Comparison of ENCODE assay signal across 16 cellular contexts in genomic region chr12:121483950-121484349, GRCh38.
"Had no signal": no experiment of that assay in that cellular context is flagged by ENCODE, and none has a peak within 500 bp of the region (broad histone marks: within the 10 kb centered on the region; RNA-seq: fewer than 3 reads in every experiment).

No MANE protein-coding gene starts in this region.

- H3K27me3 Mint-ChIP-seq: dendritic cell treated with granulocyte-macrophage colony-stimulating factor and Interleukin-4, amounts not matched to agents 40 ng/mL and 50 ng/mL, for 4 days; natural killer cell treated with Interleukin-12 subunit alpha and Interleukin-12 subunit beta and Interleukin-15 and Interleukin-18, amount 100 ng/mL, for 72 hours; type B pancreatic cell had no signal

- H3K27ac Mint-ChIP-seq: activated T-helper 1 cell treated with anti-CD3 and anti-CD28 coated beads, Interleukin-12 subunit alpha, Interleukin-12 subunit beta, Interleukin-2, Interleukin-4 antibody, amounts not matched to agents 30 ng/mL and 10 ng/mL and 1 ng/mL, durations not matched to agents 14 hours and 24 hours and 36 hours; dendritic cell treated with granulocyte-macrophage colony-stimulating factor and Interleukin-4, amounts not matched to agents 40 ng/mL and 50 ng/mL, for 4 days; type B pancreatic cell had no signal

- DNase-seq: activated CD4-positive, alpha-beta T cell treated with anti-CD3 and anti-CD28 coated beads, Interleukin-2, amount 50 U/mL, for 1 hour; activated naive CD4-positive, alpha-beta T cell; aorta; effector memory CD4-positive, alpha-beta T cell; heart left ventricle; left ventricle myocardium inferior; mesenchymal stem cell; right cardiac atrium; stimulated activated CD4-positive, alpha-beta T cell treated with anti-CD3 and anti-CD28 coated beads, Interleukin-15, amount 100 ng/mL, for 24 hours; stimulated activated CD4-positive, alpha-beta T cell treated with anti-CD3 and anti-CD28 coated beads, Interleukin-4, amount 100 ng/mL, for 24 hours; stimulated activated naive CD8-positive, alpha-beta T cell treated with anti-CD3 and anti-CD28 coated beads, Interleukin-15, Interleukin-2, amounts not matched to agents 100 U/mL and 50 U/mL, for 24 hours; SW 1271 had no signal

- H3K9me3 Mint-ChIP-seq: activated T-helper 1 cell treated with anti-CD3 and anti-CD28 coated beads, Interleukin-12 subunit alpha, Interleukin-12 subunit beta, Interleukin-2, Interleukin-4 antibody, amounts not matched to agents 30 ng/mL and 10 ng/mL and 1 ng/mL, durations not matched to agents 14 hours and 24 hours and 36 hours; dendritic cell treated with granulocyte-macrophage colony-stimulating factor and Interleukin-4, amounts not matched to agents 40 ng/mL and 50 ng/mL, for 4 days; natural killer cell treated with Interleukin-12 subunit alpha and Interleukin-12 subunit beta and Interleukin-15 and Interleukin-18, amount 100 ng/mL, for 72 hours; type B pancreatic cell had no signal

- ATAC-seq: natural killer cell treated with Interleukin-12 subunit alpha and Interleukin-12 subunit beta and Interleukin-15 and Interleukin-18, amount 100 ng/mL, for 72 hours; right cardiac atrium; stimulated activated naive CD8-positive, alpha-beta T cell treated with anti-CD3 and anti-CD28 coated beads, Interleukin-15, Interleukin-2, amounts not matched to agents 100 U/mL and 50 U/mL, for 24 hours had no signal

- H3K36me3 Mint-ChIP-seq: natural killer cell treated with Interleukin-12 subunit alpha and Interleukin-12 subunit beta and Interleukin-15 and Interleukin-18, amount 100 ng/mL, for 72 hours had no signal

- H3K4me3 Mint-ChIP-seq: activated T-helper 1 cell treated with anti-CD3 and anti-CD28 coated beads, Interleukin-12 subunit alpha, Interleukin-12 subunit beta, Interleukin-2, Interleukin-4 antibody, amounts not matched to agents 30 ng/mL and 10 ng/mL and 1 ng/mL, durations not matched to agents 14 hours and 24 hours and 36 hours; dendritic cell treated with granulocyte-macrophage colony-stimulating factor and Interleukin-4, amounts not matched to agents 40 ng/mL and 50 ng/mL, for 4 days; natural killer cell treated with Interleukin-12 subunit alpha and Interleukin-12 subunit beta and Interleukin-15 and Interleukin-18, amount 100 ng/mL, for 72 hours; type B pancreatic cell had no signal
